Comparison of ENCODE assay signal across 8 cellular contexts in the genomic region with DNA sequence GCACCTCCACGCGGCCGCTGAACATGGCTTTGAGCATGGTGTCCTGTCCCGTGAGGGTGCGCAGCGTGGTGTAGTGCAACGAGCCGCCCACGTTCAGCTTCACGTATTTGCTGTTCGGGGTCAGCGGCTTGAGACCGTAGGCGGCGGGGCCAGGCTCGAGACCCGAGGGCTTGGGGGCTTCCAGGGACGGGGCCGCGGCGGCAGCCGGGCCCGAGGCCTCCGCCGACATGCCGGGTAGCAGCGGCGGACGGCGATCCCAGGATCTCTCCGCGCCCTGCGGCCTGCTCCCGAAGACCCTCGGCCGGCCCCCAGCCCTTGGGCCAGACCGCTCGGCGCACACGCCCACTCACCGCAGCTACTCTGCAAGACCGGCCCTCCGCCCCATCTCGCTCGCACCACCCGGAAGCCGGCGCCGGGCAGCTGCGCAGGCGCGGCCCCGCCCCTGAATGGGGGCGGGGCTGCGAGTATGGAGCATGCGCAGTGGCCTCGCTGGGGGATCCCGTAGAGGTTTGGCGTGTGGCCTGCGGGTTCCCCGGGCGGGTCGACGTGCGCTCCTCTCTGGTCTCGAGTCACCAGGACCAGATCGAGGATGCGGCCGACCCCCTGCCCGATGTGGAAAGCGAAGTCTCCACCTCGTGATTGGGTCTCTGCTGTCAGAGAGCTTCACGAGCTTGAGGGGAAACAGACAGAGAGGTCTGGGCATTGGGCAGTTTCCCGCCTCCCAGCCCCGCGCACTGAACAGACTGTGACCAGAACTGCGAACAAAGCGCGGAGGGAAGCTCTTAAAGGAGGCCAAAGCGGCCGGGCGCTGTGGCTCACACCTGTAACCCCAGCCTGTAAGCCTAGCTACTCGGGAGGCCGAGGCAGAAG. TPM values are rescaled to one million over a fixed set of nuclear protein-coding genes. Genes with fewer than 3 reads are reported as not detected.
A peak's percentile ranks its signal among the peaks of the same experiment; 100 is the strongest.
DNase-seq lines count a peak whose midpoint lies in the region; ATAC-seq and TF ChIP-seq lines count a peak whose summit lies in the region.

A gene with protein sequence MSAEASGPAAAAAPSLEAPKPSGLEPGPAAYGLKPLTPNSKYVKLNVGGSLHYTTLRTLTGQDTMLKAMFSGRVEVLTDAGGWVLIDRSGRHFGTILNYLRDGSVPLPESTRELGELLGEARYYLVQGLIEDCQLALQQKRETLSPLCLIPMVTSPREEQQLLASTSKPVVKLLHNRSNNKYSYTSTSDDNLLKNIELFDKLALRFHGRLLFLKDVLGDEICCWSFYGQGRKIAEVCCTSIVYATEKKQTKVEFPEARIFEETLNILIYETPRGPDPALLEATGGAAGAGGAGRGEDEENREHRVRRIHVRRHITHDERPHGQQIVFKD (minus strand): TSS at position 422 of the 870 bp plus-strand sequence. CDS start 193 bp downstream, at position 229.

- H3K9me3 ChIP-seq in colonic mucosa: no peaks in the 10 kb centered on the region

- intact Hi-C loops in colonic mucosa (cut with DNase I): no loop called here
- intact Hi-C loops in left colon (cut with DNase I, micrococcal nuclease): loop anchor here (10.0 kb wide), 3 partner anchors 49 to 79 kb away; a partner anchor contains a TSS

- peaks cover 11% of the 10 kb centered on the region for H3K4me1 ChIP-seq in colonic mucosa

- peak; percentile 45 to 63 for DNase-seq in AML-193 (lab: John Stamatoyannopoulos, UW)
- DNase-seq in NCI-H524 (lab: John Stamatoyannopoulos, UW): peak; percentile 79 to 88
- DNase-seq in activated CD4-positive, alpha-beta T cell treated with anti-CD3 and anti-CD28 coated beads for 48 hours: peak; percentile 90
- peak; percentile 90 for DNase-seq in colonic mucosa
- peak; percentile 76 to 85 for DNase-seq in left colon
- DNase-seq in stimulated activated CD4-positive, alpha-beta T cell treated with anti-CD3 and anti-CD28 coated beads, Interleukin-2, amount 100 ng/mL, for 24 hours: peak; percentile 86 to 89

- no peaks in the 10 kb centered on the region for H3K27me3 ChIP-seq in colonic mucosa

- ATAC-seq in HG03378 (IDR thresholded peaks at IDR 0.05; ENCODE audit: unreplicated experiment): peak; percentile 61
- peak; percentile 95 for ATAC-seq in left colon

- H3K36me3 ChIP-seq in colonic mucosa: no peaks in the 10 kb centered on the region

- H3K4me3 ChIP-seq in colonic mucosa: peak within 1 kb of the TSS; percentile 99

- no peak for TF ChIP-seq CTCF in colonic mucosa (IDR thresholded peaks at IDR 0.05)

- H3K9ac ChIP-seq in colonic mucosa (ENCODE audit: low read depth in 2 of 2, low read length in 2 of 2): peak within 1 kb of the TSS; percentile 86 to 94

- H3K27ac ChIP-seq in colonic mucosa: peak within 1 kb of the TSS; percentile 68

- TF ChIP-seq POLR2A in GM19099 (IDR thresholded peaks at IDR 0.05; ENCODE audit: extremely low read depth, insufficient read length, low read depth): peak; percentile 89

RNA-seq across cellular contexts. Expression of the gene that starts here (rescaled TPM):
- total RNA-seq in colonic mucosa (10 to 100 TPM; 17.7 to 28.8 TPM), left colon (10 to 100 TPM; 22.2 to 35.2 TPM)

Comparison
In these comparisons a context has a peak if more than half of its experiments do, and no peak if none do; other contexts are left out.
1. Peak in every context shown above with its lines: DNase-seq, ATAC-seq, H3K4me3 ChIP-seq and H3K27ac ChIP-seq.